11 cellular contexts compared by ENCODE assay signal in the genomic region with DNA sequence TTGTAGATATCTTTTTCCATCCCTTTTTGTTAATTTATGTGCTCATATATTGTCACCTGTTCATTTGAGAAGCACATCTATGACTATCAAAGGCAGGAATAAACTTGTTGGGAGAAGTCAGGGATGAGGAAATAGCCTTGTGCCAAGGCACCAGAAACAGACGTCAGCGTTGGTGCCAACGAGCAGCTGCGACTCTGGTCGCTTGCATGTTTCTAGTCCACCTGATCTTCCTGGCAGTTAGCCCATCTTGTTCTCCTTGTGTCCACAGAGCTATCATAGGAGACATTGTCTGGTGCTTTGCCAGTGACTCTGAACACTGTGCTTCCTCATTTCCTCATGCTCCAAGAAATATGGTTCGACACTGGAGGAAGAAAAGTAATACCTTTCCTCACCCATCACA.
A peak's percentile ranks its signal among the peaks of the same experiment; 100 is the strongest.
DNase-seq lines count a peak whose midpoint lies in the region; ATAC-seq and TF ChIP-seq lines count a peak whose summit lies in the region.
"Had no signal": no experiment of that assay in that cellular context is flagged by ENCODE, and none has a peak within 500 bp of the region (broad histone marks: within the 10 kb centered on the region; RNA-seq: fewer than 3 reads in every experiment).

No MANE protein-coding gene starts in this region.

- ATAC-seq in gastrocnemius medialis (peak; percentile 97), HG02973 (IDR thresholded peaks at IDR 0.05; ENCODE audit: unreplicated experiment) (no peak)

- peaks cover 3% of the 10 kb centered on the region for H3K9me3 Mint-ChIP-seq in chondrocyte (ENCODE audit: low read depth)

- peaks cover 40% of the 10 kb centered on the region for H3K4me1 Mint-ChIP-seq in chondrocyte (ENCODE audit: low read depth)

- H3K4me1 ChIP-seq in gastrocnemius medialis, result peaks cover 17 to 24% of the 10 kb centered on the region in 2 donors

- H3K27me3 Mint-ChIP-seq in chondrocyte (ENCODE audit: low read depth), result no peaks in the 10 kb centered on the region

- peak; percentile 100 for DNase-seq in LNCaP clone FGC (ENCODE audit: low read depth)
- DNase-seq in NCI-H2196 (lab: John Stamatoyannopoulos, UW; ENCODE audit: unreplicated experiment), result peak; percentile 100
- DNase-seq in chondrocyte (ENCODE audit: low spot score), result no peak
- peak; percentile 94 to 95 for DNase-seq in gastrocnemius medialis
- DNase-seq in AG08395 (ENCODE audit: low spot score), result no peak
- DNase-seq in activated effector memory CD4-positive, alpha-beta T cell treated with anti-CD3 and anti-CD28 coated beads, Interleukin-2, amount 50 U/mL, for 16 hours, result no peak
- DNase-seq: activated CD4-positive, alpha-beta T cell treated with anti-CD3 and anti-CD28 coated beads for 4 hours; Caco-2; cortex of kidney had no signal

- intact Hi-C loops in gastrocnemius medialis (cut with DNase I; ENCODE audit: low total_unique reads), result loop anchor here (2.0 to 5.0 kb wide), 2 partner anchors 54 to 71 kb away; no protein-coding TSS in a partner anchor

- peaks cover 3% of the 10 kb centered on the region for H3K36me3 Mint-ChIP-seq in chondrocyte (ENCODE audit: low read depth)

- H3K27ac Mint-ChIP-seq in chondrocyte (ENCODE audit: unreplicated experiment), result peak overlapping the region; percentile 33

- no peaks in the 10 kb centered on the region for H3K36me3 ChIP-seq in gastrocnemius medialis

- H3K27ac ChIP-seq in gastrocnemius medialis, result peak overlapping the region; percentile 65 to 82 (median 74)
- H3K27ac ChIP-seq: SK-N-MC had no signal

- TF ChIP-seq CTCF in LNCaP clone FGC (IDR thresholded peaks at IDR 0.05; ENCODE audit: control insufficient read depth, extremely low read depth, insufficient read depth) (no peak), chondrocyte (IDR thresholded peaks at IDR 0.05) (no peak), gastrocnemius medialis (IDR thresholded peaks at IDR 0.05 in 4 of 5, conservative IDR thresholded peaks at IDR 0.05 in 1 of 5) (no peak)

- H3K4me3 ChIP-seq in LNCaP clone FGC (ENCODE audit: low read depth, low read length) (no peak overlapping the region), gastrocnemius medialis (no peak overlapping the region)
- H3K4me3 ChIP-seq: SK-N-MC had no signal

- H3K4me3 Mint-ChIP-seq in chondrocyte (ENCODE audit: unreplicated experiment), result no peak overlapping the region

- no peaks in the 10 kb centered on the region for H3K9me3 ChIP-seq in gastrocnemius medialis
- H3K9me3 ChIP-seq: Caco-2 had no signal

- in situ Hi-C loops in gastrocnemius medialis (cut with MboI; ENCODE audit: low sequenced_read_pairs in 4 of 4), result no loop called here

- no peak for TF ChIP-seq POLR2A in gastrocnemius medialis (IDR thresholded peaks at IDR 0.05)

- H3K27me3 ChIP-seq in gastrocnemius medialis, result no peaks in the 10 kb centered on the region

Comparison
In these comparisons a context has a peak if more than half of its experiments do, and no peak if none do; other contexts are left out.
1. DNase-seq: peak in LNCaP clone FGC (single experiment), NCI-H2196 (single experiment) and gastrocnemius medialis (2 of 2); none in chondrocyte (single experiment), AG08395 (single experiment) and activated effector memory CD4-positive, alpha-beta T cell treated with anti-CD3 and anti-CD28 coated beads, Interleukin-2, amount 50 U/mL, for 16 hours (single experiment).